In the genomic region with DNA sequence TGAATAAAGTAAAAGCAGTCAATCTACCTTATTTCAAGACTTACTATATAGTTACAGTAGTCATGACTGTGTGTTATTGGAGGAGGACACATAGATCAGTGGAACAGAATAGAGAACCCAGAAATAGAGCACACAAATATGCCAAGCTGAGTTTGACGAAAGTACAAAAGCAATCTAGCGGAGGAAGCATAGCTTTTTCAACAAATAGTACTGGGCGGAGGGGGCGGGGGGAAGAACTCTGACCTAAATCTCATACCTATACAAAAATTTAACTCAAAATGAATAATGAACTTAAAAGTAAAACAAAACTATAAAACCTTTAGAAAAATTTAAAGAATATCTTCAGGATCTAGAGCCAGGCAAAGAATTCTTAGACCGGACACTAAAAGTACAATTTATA, we compare ENCODE assay signal across 26 cellular contexts.
A peak's percentile ranks its signal among the peaks of the same experiment; 100 is the strongest.
DNase-seq lines count a peak whose midpoint lies in the region; ATAC-seq, FAIRE-seq and TF ChIP-seq lines count a peak whose summit lies in the region.
"Had no signal": no experiment of that assay in that cellular context is flagged by ENCODE, and none has a peak within 500 bp of the region (broad histone marks: within the 10 kb centered on the region; RNA-seq: fewer than 3 reads in every experiment).

No MANE protein-coding gene starts in this region.

- FAIRE-seq in HepG2 (lab: Jason Lieb, UNC), result no peak
- FAIRE-seq: A204.1, D721Med, GM12891, GM18507 had no signal

- DNase-seq in NCI-H446 treated with DMSO at 0.1 percent for 48 hours (lab: John Stamatoyannopoulos, UW) (peak; percentile 13), NCI-H446 (lab: John Stamatoyannopoulos, UW) (no peak), HepG2 (ENCODE audit: low spot score) (no peak), right lobe of liver (no peak), mesothelial cell of epicardium (ENCODE audit: low spot score in 2 of 2, unreplicated experiment in 2 of 2) (no peak), COLO829 (ENCODE audit: low spot score) (no peak), HEK293T (ENCODE audit: extremely low spot score) (no peak)
- DNase-seq: CD4-positive, CD25-positive, alpha-beta regulatory T cell; CD8-positive, alpha-beta T cell; DMS 273 treated with DMSO at 0.1 percent for 48 hours; DMS79; EL; GDM1; H9; HFFc6 had no signal

- peaks cover 41% of the 10 kb centered on the region for H3K4me1 Mint-ChIP-seq in mesothelial cell of epicardium
- H3K4me1 Mint-ChIP-seq: B cell; CD4-positive, CD25-positive, alpha-beta regulatory T cell had no signal

- no peak for TF ChIP-seq RAD21 in HepG2 (CRISPR knock-in tag; IDR thresholded peaks at IDR 0.05)

- H3K27me3 Mint-ChIP-seq in mesothelial cell of epicardium (ENCODE audit: low read depth), result no peaks in the 10 kb centered on the region
- H3K27me3 Mint-ChIP-seq: B cell; CD4-positive, CD25-positive, alpha-beta regulatory T cell had no signal

- no peak overlapping the region for H2AFZ ChIP-seq in HepG2 (ENCODE audit: low read length)
- H2AFZ ChIP-seq: GM23338 had no signal

- TF ChIP-seq POLR2A in HepG2 (IDR thresholded peaks at IDR 0.05; ENCODE audit: insufficient read depth in 1 of 2, low read depth in 2 of 2, low read length in 2 of 2) (no peak), right lobe of liver (IDR thresholded peaks at IDR 0.05) (no peak)

- TF ChIP-seq EP300 in HepG2 (IDR thresholded peaks at IDR 0.05; ENCODE audit: low read depth in 2 of 2, low read length in 2 of 2) (no peak), HepG2 (CRISPR knock-in tag; IDR thresholded peaks at IDR 0.05; ENCODE audit: borderline replicate concordance) (no peak)

- ATAC-seq in HepG2 (no peak), right lobe of liver (no peak), HG02678 (IDR thresholded peaks at IDR 0.05; ENCODE audit: unreplicated experiment) (no peak)
- ATAC-seq: CD8-positive, alpha-beta T cell; GM23338; HCT116 had no signal

- no peak overlapping the region for H3K4me3 Mint-ChIP-seq in mesothelial cell of epicardium
- H3K4me3 Mint-ChIP-seq: B cell; CD4-positive, CD25-positive, alpha-beta regulatory T cell; CD8-positive, alpha-beta T cell; GM23338; H9; HFFc6 had no signal

- H4K20me1 ChIP-seq in HepG2 (ENCODE audit: insufficient read depth, low read length), result no peaks in the 10 kb centered on the region
- H4K20me1 ChIP-seq: BLaER1 had no signal

- no peaks in the 10 kb centered on the region for H3K79me2 ChIP-seq in HepG2 (ENCODE audit: insufficient read depth, low read length)

- CTCF ChIA-PET in HepG2 (lab: Yijun Ruan, JAX; ENCODE audit: low intra/inter-chr PET ratio, low total read pairs) (no interaction called here), HEK293T (lab: Yijun Ruan, JAX) (interaction anchor here (0.6 kb wide), 1 partner anchor 599 kb away, joined by 3 read pairs; no protein-coding TSS in a partner anchor)

- no peak overlapping the region for H3K27ac ChIP-seq in HepG2 (ENCODE audit: extremely low read length, insufficient read depth, low read length)
- no peak overlapping the region for H3K27ac ChIP-seq in right lobe of liver
- H3K27ac ChIP-seq: 22Rv1, BLaER1, C4-2B had no signal

- H3K9me3 ChIP-seq in HepG2 (ENCODE audit: low read length) (no peaks in the 10 kb centered on the region), right lobe of liver (no peaks in the 10 kb centered on the region)
- H3K9me3 ChIP-seq: BLaER1 had no signal

- H3K4me2 ChIP-seq in HepG2 (ENCODE audit: low read depth, low read length), result no peak overlapping the region
- H3K4me2 ChIP-seq: BLaER1, GM23338 had no signal

- peak overlapping the region; percentile 84 for H3K27ac Mint-ChIP-seq in mesothelial cell of epicardium
- H3K27ac Mint-ChIP-seq: B cell; CD4-positive, CD25-positive, alpha-beta regulatory T cell; CD8-positive, alpha-beta T cell; GM23338; H9; HFFc6 had no signal

- H3K27me3 ChIP-seq in HepG2 (ENCODE audit: control insufficient read depth in 1 of 2, insufficient read depth in 2 of 2, low read length in 2 of 2), result no peaks in the 10 kb centered on the region
- no peaks in the 10 kb centered on the region for H3K27me3 ChIP-seq in right lobe of liver
- H3K27me3 ChIP-seq: BLaER1 had no signal

- POLR2A ChIA-PET in HepG2 (lab: Yijun Ruan, JAX), result no interaction called here
- POLR2A ChIA-PET in HEK293T (lab: Yijun Ruan, JAX), result no interaction called here

- H3K9me3 Mint-ChIP-seq in mesothelial cell of epicardium, result no peaks in the 10 kb centered on the region
- H3K9me3 Mint-ChIP-seq: CD4-positive, CD25-positive, alpha-beta regulatory T cell; CD8-positive, alpha-beta T cell; GM23338; HFFc6 had no signal

- H3K36me3 Mint-ChIP-seq in mesothelial cell of epicardium, result peaks cover 8% of the 10 kb centered on the region

- H3K4me3 ChIP-seq in HepG2 (replicated peaks in 1 of 3; ENCODE audit: insufficient read depth in 1 of 3, low read depth in 2 of 3, low read length in 3 of 3), result no peak overlapping the region
- H3K4me3 ChIP-seq in right lobe of liver, result no peak overlapping the region
- H3K4me3 ChIP-seq: BLaER1, GM23338 had no signal

- peaks cover 5 to 18% of the 10 kb centered on the region in 2 experiments; a peak in 2 of 5 replicates for H3K36me3 ChIP-seq in HepG2 (replicated peaks in 1 of 2; ENCODE audit: control insufficient read depth in 1 of 2, insufficient read depth in 2 of 2, low read length in 2 of 2)
- no peaks in the 10 kb centered on the region for H3K36me3 ChIP-seq in right lobe of liver
- H3K36me3 ChIP-seq: BLaER1 had no signal

- no peak overlapping the region for H3K9ac ChIP-seq in HepG2 (ENCODE audit: insufficient read depth, low read depth, low read length)
- H3K9ac ChIP-seq: BLaER1 had no signal

- TSS peak; percentile 18 for BruUV-seq in HepG2 (replicated peaks; lab: Mats Ljungman, UMichigan)

- in situ Hi-C loops in HepG2 (cut with HindIII; ENCODE audit: extremely low pct_ligation_motif_present, low pct_unique_long_range_greater_than_20kb), result no loop called here

- intact Hi-C loops in HepG2 (cut with micrococcal nuclease; ENCODE audit: unreplicated experiment) (no loop called here), right lobe of liver (cut with DNase I) (no loop called here)

- no peaks in the 10 kb centered on the region for H3K4me1 ChIP-seq in HepG2 (ENCODE audit: insufficient read depth, low read length)
- H3K4me1 ChIP-seq in right lobe of liver, result no peaks in the 10 kb centered on the region
- H3K4me1 ChIP-seq: BLaER1 had no signal

- WGBS in HepG2 (ENCODE audit: low lambda C conversion rate), result 98% methylated on average over 5 of the region's 5 CpGs
- WGBS in right lobe of liver (ENCODE audit: insufficient coverage, low coverage, low lambda C conversion rate, missing lambda C conversion rate), result 99% methylated on average over 5 of the region's 5 CpGs

- TF ChIP-seq CTCF in HepG2 (CRISPR knock-in tag; IDR thresholded peaks at IDR 0.05) (no peak), right lobe of liver (IDR thresholded peaks at IDR 0.05) (no peak), mesothelial cell of epicardium (IDR thresholded peaks at IDR 0.05; ENCODE audit: unreplicated experiment) (no peak)

TF ChIP-seq in HepG2, 621 proteins besides CTCF, POLR2A, EP300 and RAD21 (continues in another document):
- TF ChIP-seq ZNF562 (CRISPR knock-in tag; IDR thresholded peaks at IDR 0.05; ENCODE audit: borderline replicate concordance) (no peak), RARA (CRISPR knock-in tag; IDR thresholded peaks at IDR 0.05) (no peak), ZNF563 (CRISPR knock-in tag; IDR thresholded peaks at IDR 0.05) (no peak)
- TF ChIP-seq, protein P1, sequence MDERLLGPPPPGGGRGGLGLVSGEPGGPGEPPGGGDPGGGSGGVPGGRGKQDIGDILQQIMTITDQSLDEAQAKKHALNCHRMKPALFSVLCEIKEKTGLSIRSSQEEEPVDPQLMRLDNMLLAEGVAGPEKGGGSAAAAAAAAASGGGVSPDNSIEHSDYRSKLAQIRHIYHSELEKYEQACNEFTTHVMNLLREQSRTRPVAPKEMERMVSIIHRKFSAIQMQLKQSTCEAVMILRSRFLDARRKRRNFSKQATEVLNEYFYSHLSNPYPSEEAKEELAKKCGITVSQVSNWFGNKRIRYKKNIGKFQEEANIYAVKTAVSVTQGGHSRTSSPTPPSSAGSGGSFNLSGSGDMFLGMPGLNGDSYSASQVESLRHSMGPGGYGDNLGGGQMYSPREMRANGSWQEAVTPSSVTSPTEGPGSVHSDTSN (CRISPR knock-in tag; IDR thresholded peaks at IDR 0.05), result no peak
- TF ChIP-seq, protein P2, sequence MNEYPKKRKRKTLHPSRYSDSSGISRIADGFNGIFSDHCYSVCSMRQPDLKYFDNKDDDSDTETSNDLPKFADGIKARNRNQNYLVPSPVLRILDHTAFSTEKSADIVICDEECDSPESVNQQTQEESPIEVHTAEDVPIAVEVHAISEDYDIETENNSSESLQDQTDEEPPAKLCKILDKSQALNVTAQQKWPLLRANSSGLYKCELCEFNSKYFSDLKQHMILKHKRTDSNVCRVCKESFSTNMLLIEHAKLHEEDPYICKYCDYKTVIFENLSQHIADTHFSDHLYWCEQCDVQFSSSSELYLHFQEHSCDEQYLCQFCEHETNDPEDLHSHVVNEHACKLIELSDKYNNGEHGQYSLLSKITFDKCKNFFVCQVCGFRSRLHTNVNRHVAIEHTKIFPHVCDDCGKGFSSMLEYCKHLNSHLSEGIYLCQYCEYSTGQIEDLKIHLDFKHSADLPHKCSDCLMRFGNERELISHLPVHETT (CRISPR knock-in tag; conservative IDR thresholded peaks at IDR 0.05), result no peak

TF ChIP-seq in HEK293T, 16 proteins besides CTCF, POLR2A, EP300 and RAD21:
- TF ChIP-seq ELF4 (IDR thresholded peaks at IDR 0.05) (no peak), TARDBP (IDR thresholded peaks at IDR 0.05) (no peak), FOXK2 (IDR thresholded peaks at IDR 0.05) (no peak), FOXA1 (IDR thresholded peaks at IDR 0.05) (no peak), HDGF (IDR thresholded peaks at IDR 0.05; ENCODE audit: borderline replicate concordance) (no peak), ZNF384 (IDR thresholded peaks at IDR 0.05) (no peak), BHLHE40 (IDR thresholded peaks at IDR 0.05; ENCODE audit: borderline replicate concordance) (no peak), NFRKB (IDR thresholded peaks at IDR 0.05) (no peak), SUZ12 (IDR thresholded peaks at IDR 0.05) (no peak), L3MBTL2 (conservative IDR thresholded peaks at IDR 0.05) (no peak), ARNT (IDR thresholded peaks at IDR 0.05) (no peak), SP1 (IDR thresholded peaks at IDR 0.05) (no peak), PKNOX1 (IDR thresholded peaks at IDR 0.05) (no peak), CTBP1 (IDR thresholded peaks at IDR 0.05; ENCODE audit: borderline replicate concordance) (no peak)
